Comparison of ENCODE assay signal across 15 cellular contexts in the genomic region with DNA sequence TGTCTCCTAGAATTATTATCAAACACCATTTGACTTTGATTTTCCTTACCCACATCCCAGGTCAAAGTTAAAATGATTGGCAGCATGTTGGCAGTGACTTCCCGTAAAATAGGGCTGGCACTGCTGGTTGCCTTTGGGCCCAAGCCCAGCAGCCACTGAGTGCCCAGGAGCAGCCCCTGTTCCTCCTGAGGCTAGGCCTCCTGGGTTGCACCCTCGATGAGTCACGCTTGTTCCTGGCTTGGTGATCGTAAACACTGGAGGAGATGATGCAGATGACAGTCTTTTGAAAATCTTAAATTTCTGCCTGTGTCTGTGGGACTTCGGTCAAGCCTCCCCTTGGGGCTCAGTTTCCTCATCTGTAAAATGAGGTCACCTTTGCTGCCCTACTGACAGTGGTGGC.
A peak's percentile ranks its signal among the peaks of the same experiment; 100 is the strongest.
DNase-seq lines count a peak whose midpoint lies in the region; ATAC-seq and TF ChIP-seq lines count a peak whose summit lies in the region.
"Had no signal": no experiment of that assay in that cellular context is flagged by ENCODE, and none has a peak within 500 bp of the region (broad histone marks: within the 10 kb centered on the region; RNA-seq: fewer than 3 reads in every experiment).

No MANE protein-coding gene starts in this region.

- H3F3A ChIP-seq in PC-3 (ENCODE audit: low read length, unreplicated experiment) = no peaks in the 10 kb centered on the region

- H3K27ac ChIP-seq in left ventricle myocardium inferior (replicated peaks) (no peak overlapping the region), PC-3 (ENCODE audit: low read length) (no peak overlapping the region), coronary artery (no peak overlapping the region)
- H3K27ac ChIP-seq: body of pancreas, esophagus muscularis mucosa, transverse colon had no signal

- DNase-seq in Right ventricle myocardium superior (peak; percentile 57), left ventricle myocardium inferior (no peak), PC-3 (peak; percentile 77), glomerular visceral epithelial cell (ENCODE audit: extremely low spot score) (peak; percentile 40), coronary artery (ENCODE audit: low spot score) (no peak), GM10266 (ENCODE audit: extremely low spot score) (no peak)
- DNase-seq: activated CD4-positive, alpha-beta T cell treated with anti-CD3 and anti-CD28 coated beads, Interleukin-2, amount 50 U/mL, for 48 hours; CD4-positive, CD25-positive, alpha-beta regulatory T cell; kidney glomerular epithelial cell; transverse colon had no signal

- no peak overlapping the region for H3K4me2 ChIP-seq in PC-3 (ENCODE audit: low read length)

- H3K9ac ChIP-seq in PC-3 (ENCODE audit: low read length) = no peak overlapping the region

- CTCF ChIA-PET in PC-3 (lab: Charles Lee) = no interaction called here

- intact Hi-C loops in Right ventricle myocardium superior (cut with DNase I) = no loop called here
- intact Hi-C loops in left ventricle myocardium inferior (cut with micrococcal nuclease) = no loop called here
- intact Hi-C loops in PC-3 (cut with micrococcal nuclease) = no loop called here

- H3K79me2 ChIP-seq in PC-3 (ENCODE audit: low read length) = no peaks in the 10 kb centered on the region

- BruUV-seq in PC-3 (replicated peaks; lab: Mats Ljungman, UMichigan) = no TSS peak

- H3K36me3 ChIP-seq in left ventricle myocardium inferior = no peaks in the 10 kb centered on the region
- no peaks in the 10 kb centered on the region for H3K36me3 ChIP-seq in PC-3 (ENCODE audit: low read depth, low read length)
- H3K36me3 ChIP-seq: esophagus muscularis mucosa, transverse colon had no signal

- H4K20me1 ChIP-seq in PC-3 (ENCODE audit: low read length) = no peaks in the 10 kb centered on the region

- POLR2A ChIA-PET in PC-3 (lab: Charles Lee; ENCODE audit: unreplicated experiment) = no interaction called here

- peaks cover 9% of the 10 kb centered on the region for H3K4me1 ChIP-seq in left ventricle myocardium inferior
- H3K4me1 ChIP-seq in PC-3 (ENCODE audit: insufficient read depth, low read length) = peaks cover 12% of the 10 kb centered on the region; the same call in 1 of the 2 replicates
- H3K4me1 ChIP-seq: body of pancreas had no signal

- H3K9me3 ChIP-seq in left ventricle myocardium inferior (replicated peaks) (no peaks in the 10 kb centered on the region), PC-3 (ENCODE audit: low read length) (no peaks in the 10 kb centered on the region)
- H3K9me3 ChIP-seq: body of pancreas, esophagus muscularis mucosa, transverse colon had no signal

- H3K27me3 ChIP-seq in left ventricle myocardium inferior (ENCODE audit: low read depth) (peaks cover 33% of the 10 kb centered on the region), PC-3 (ENCODE audit: low read length) (no peaks in the 10 kb centered on the region)
- H3K27me3 ChIP-seq: body of pancreas, esophagus muscularis mucosa had no signal

- H3K9me2 ChIP-seq in PC-3 (replicated peaks; ENCODE audit: low read length) = no peaks in the 10 kb centered on the region

- H2AFZ ChIP-seq in PC-3 (ENCODE audit: low read length) = no peak overlapping the region

- H3K4me3 ChIP-seq in left ventricle myocardium inferior = no peak overlapping the region
- H3K4me3 ChIP-seq in PC-3 (ENCODE audit: low read length) = no peak overlapping the region
- no peak overlapping the region for H3K4me3 ChIP-seq in coronary artery
- H3K4me3 ChIP-seq: body of pancreas, esophagus muscularis mucosa, GM12878, transverse colon had no signal

- ATAC-seq in Right ventricle myocardium superior (ENCODE audit: poor library complexity) = peak; percentile 26
- ATAC-seq in PC-3 = no peak
- no peak for ATAC-seq in HG02870 (IDR thresholded peaks at IDR 0.05; ENCODE audit: unreplicated experiment)
- ATAC-seq in GM19455 (IDR thresholded peaks at IDR 0.05; ENCODE audit: unreplicated experiment) = no peak
- ATAC-seq: body of pancreas, GM12878 had no signal

- TF ChIP-seq CTCF in left ventricle myocardium inferior (IDR thresholded peaks at IDR 0.05; ENCODE audit: borderline replicate concordance) (no peak), PC-3 (conservative IDR thresholded peaks at IDR 0.05; ENCODE audit: low read depth, low read length) (no peak), coronary artery (IDR thresholded peaks at IDR 0.05) (no peak), GM10266 (IDR thresholded peaks at IDR 0.05; ENCODE audit: control insufficient read depth, insufficient read depth, low read depth, missing control alignments) (no peak)

Comparison
In these comparisons a context has a peak if more than half of its experiments do, and no peak if none do; other contexts are left out.
1. DNase-seq: peak in Right ventricle myocardium superior (single experiment), PC-3 (single experiment) and glomerular visceral epithelial cell (single experiment); none in left ventricle myocardium inferior (single experiment), coronary artery (single experiment) and GM10266 (single experiment).